In the genomic region with DNA sequence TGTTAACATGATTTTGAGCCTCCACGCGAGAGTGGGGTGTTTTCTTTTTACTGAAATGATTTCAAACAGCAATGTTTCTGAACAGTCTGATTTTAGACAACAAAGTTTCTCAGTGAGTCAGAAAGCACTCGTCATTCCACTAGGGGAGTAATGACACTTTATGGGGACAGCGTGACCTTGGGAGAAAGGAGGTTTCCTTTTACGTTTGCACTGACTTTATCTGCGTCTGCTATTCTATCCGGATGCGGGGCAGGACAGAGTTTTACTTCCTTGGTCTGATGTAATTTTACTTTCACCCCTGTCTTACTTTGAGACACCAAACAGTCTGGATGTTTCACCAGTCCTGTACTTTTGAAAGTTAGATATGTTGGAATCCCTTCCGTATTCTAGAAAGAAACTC, we compare ENCODE assay signal across 22 cellular contexts. TPM values are rescaled to one million over a fixed set of nuclear protein-coding genes. Genes with fewer than 3 reads are reported as not detected.
DNase-seq lines count a peak whose midpoint lies in the region; ATAC-seq, FAIRE-seq and TF ChIP-seq lines count a peak whose summit lies in the region.
"Had no signal": no experiment of that assay in that cellular context is flagged by ENCODE, and none has a peak within 500 bp of the region (broad histone marks: within the 10 kb centered on the region; RNA-seq: fewer than 3 reads in every experiment).

No MANE protein-coding gene starts in this region.

- H3K79me2 ChIP-seq in K562 (ENCODE audit: control insufficient read depth, insufficient read depth, low read length): no peaks in the 10 kb centered on the region

- no peak overlapping the region for H3K9ac ChIP-seq in K562 (ENCODE audit: insufficient read depth in 1 of 2, low read depth in 2 of 2, low read length in 2 of 2)

- intact Hi-C loops in K562 (cut with micrococcal nuclease) (no loop called here), heart left ventricle (cut with DNase I) (no loop called here), lower lobe of right lung (cut with DNase I) (no loop called here), Calu3 (cut with micrococcal nuclease; ENCODE audit: unreplicated experiment) (no loop called here), sciatic nerve (cut with DNase I) (no loop called here)

- no peak overlapping the region for H2AFZ ChIP-seq in K562 (ENCODE audit: low read depth, low read length)
- H2AFZ ChIP-seq: GM23338 had no signal

- POLR2A ChIA-PET in K562 (lab: Yijun Ruan, JAX): interaction anchor here (0.6 kb wide), 1 partner anchor 265 kb away, joined by 3 read pairs; no protein-coding TSS in a partner anchor

- WGBS in K562 (ENCODE audit: insufficient coverage, low coverage, missing lambda C conversion rate): 2% methylated on average over 9 of the region's 9 CpGs
- WGBS in heart left ventricle, 4 donors: 33 to 44% (median 40%) methylated on average over 9 of the region's 9 CpGs

- H3K27me3 ChIP-seq in K562 (ENCODE audit: control insufficient read depth in 2 of 2, insufficient read depth in 2 of 2, low read length in 2 of 2) (peaks cover 0 to 32% of the 10 kb centered on the region in 2 experiments; a peak in 3 of 5 replicates), heart left ventricle (no peaks in the 10 kb centered on the region), lower lobe of right lung (ENCODE audit: low read depth) (no peaks in the 10 kb centered on the region)
- H3K27me3 ChIP-seq: foreskin keratinocyte, transverse colon had no signal

- no peaks in the 10 kb centered on the region for H3K9me1 ChIP-seq in K562 (ENCODE audit: control insufficient read depth, insufficient read depth, low read length)

- H3K4me1 Mint-ChIP-seq in type B pancreatic cell (ENCODE audit: unreplicated experiment) (peaks cover 12% of the 10 kb centered on the region), Calu3 (ENCODE audit: low read depth, unreplicated experiment) (no peaks in the 10 kb centered on the region)
- H3K4me1 Mint-ChIP-seq in activated T-cell treated with anti-CD3 and anti-CD28 coated beads, Interleukin-2, amount 50 U/mL, for 4 hours (ENCODE audit: low read depth): no peaks in the 10 kb centered on the region
- H3K4me1 Mint-ChIP-seq: GM23338; stimulated activated naive B cell treated with anti-CD40 and anti-IgM and Interleukin-4, amounts not matched to agents 10 μg/mL and 1 μg/mL and 100 μg/mL, for 72 hours had no signal

- H3K27ac Mint-ChIP-seq in type B pancreatic cell (peak overlapping the region; percentile 59), Calu3 (ENCODE audit: unreplicated experiment) (no peak overlapping the region)
- H3K27ac Mint-ChIP-seq: GM23338; stimulated activated naive B cell treated with anti-CD40 and anti-IgM and Interleukin-4, amounts not matched to agents 10 μg/mL and 1 μg/mL and 100 μg/mL, for 72 hours had no signal

- no peak overlapping the region for H3K4me2 ChIP-seq in K562 (ENCODE audit: insufficient read depth, low read length)
- H3K4me2 ChIP-seq: GM23338 had no signal

- H3K4me3 Mint-ChIP-seq in type B pancreatic cell (no peak overlapping the region), Calu3 (ENCODE audit: low read depth, unreplicated experiment) (no peak overlapping the region)
- no peak overlapping the region for H3K4me3 Mint-ChIP-seq in activated T-cell treated with anti-CD3 and anti-CD28 coated beads, Interleukin-2, amount 50 U/mL, for 4 hours
- H3K4me3 Mint-ChIP-seq: GM23338; stimulated activated naive B cell treated with anti-CD40 and anti-IgM and Interleukin-4, amounts not matched to agents 10 μg/mL and 1 μg/mL and 100 μg/mL, for 72 hours had no signal

- H3K27me3 Mint-ChIP-seq in type B pancreatic cell: peaks cover 3% of the 10 kb centered on the region
- peaks cover 43% of the 10 kb centered on the region for H3K27me3 Mint-ChIP-seq in Calu3 (ENCODE audit: unreplicated experiment)
- peaks cover 9% of the 10 kb centered on the region for H3K27me3 Mint-ChIP-seq in activated T-cell treated with anti-CD3 and anti-CD28 coated beads, Interleukin-2, amount 50 U/mL, for 4 hours (ENCODE audit: low read depth)

- TF ChIP-seq CTCF in K562 (IDR thresholded peaks at IDR 0.05 in 2 of 3, conservative IDR thresholded peaks at IDR 0.05 in 1 of 3; ENCODE audit: insufficient read depth in 2 of 3, low read depth in 1 of 3, low read length in 3 of 3) (no peak), heart left ventricle (IDR thresholded peaks at IDR 0.05) (no peak), lower lobe of right lung (IDR thresholded peaks at IDR 0.05) (no peak), type B pancreatic cell (conservative IDR thresholded peaks at IDR 0.05) (no peak), Calu3 (IDR thresholded peaks at IDR 0.05; ENCODE audit: unreplicated experiment) (no peak)

- no TSS peak for BruUV-seq in K562 (replicated peaks; lab: Mats Ljungman, UMichigan)
- BruUV-seq in Calu3 (replicated peaks; lab: Mats Ljungman, UMichigan): no TSS peak

- FAIRE-seq in K562 (lab: Jason Lieb, UNC): no peak
- FAIRE-seq: GM18507 had no signal

- no peak for TF ChIP-seq EP300 in K562 (IDR thresholded peaks at IDR 0.05; ENCODE audit: low read length)

- H3K36me3 ChIP-seq in K562 (ENCODE audit: control insufficient read depth, insufficient read depth, low read length) (no peaks in the 10 kb centered on the region), heart left ventricle (no peaks in the 10 kb centered on the region), lower lobe of right lung (no peaks in the 10 kb centered on the region)
- H3K36me3 ChIP-seq: transverse colon had no signal

- CTCF ChIA-PET in K562 (lab: Yijun Ruan, JAX; ENCODE audit: low intra/inter-chr PET ratio): no interaction called here
- CTCF ChIA-PET in Calu3 (lab: Charles Lee): no interaction called here

- no peak for TF ChIP-seq RAD21 in K562 (CRISPR knock-in tag; conservative IDR thresholded peaks at IDR 0.05 in 1 of 2, IDR thresholded peaks at IDR 0.05 in 1 of 2)

- H3K36me3 Mint-ChIP-seq in type B pancreatic cell (no peaks in the 10 kb centered on the region), Calu3 (ENCODE audit: insufficient read depth, unreplicated experiment) (no peaks in the 10 kb centered on the region)
- peaks cover 1% of the 10 kb centered on the region for H3K36me3 Mint-ChIP-seq in activated T-cell treated with anti-CD3 and anti-CD28 coated beads, Interleukin-2, amount 50 U/mL, for 4 hours (ENCODE audit: insufficient read depth)
- H3K36me3 Mint-ChIP-seq: stimulated activated naive B cell treated with anti-CD40 and anti-IgM and Interleukin-4, amounts not matched to agents 10 μg/mL and 1 μg/mL and 100 μg/mL, for 72 hours had no signal

- in situ Hi-C loops in K562 (cut with MboI): no loop called here

- no peaks in the 10 kb centered on the region for H3K9me3 ChIP-seq in K562 (replicated peaks; ENCODE audit: control insufficient read depth, insufficient read depth, low read depth, low read length)
- H3K9me3 ChIP-seq in heart left ventricle: peaks cover 0 to 10% (median 0%) of the 10 kb centered on the region in 12 donors
- peaks cover 4% of the 10 kb centered on the region for H3K9me3 ChIP-seq in lower lobe of right lung

- H3K9me3 Mint-ChIP-seq in type B pancreatic cell: no peaks in the 10 kb centered on the region
- H3K9me3 Mint-ChIP-seq in Calu3 (ENCODE audit: low read depth, unreplicated experiment): peaks cover 3% of the 10 kb centered on the region
- H3K9me3 Mint-ChIP-seq in activated T-cell treated with anti-CD3 and anti-CD28 coated beads, Interleukin-2, amount 50 U/mL, for 4 hours: peaks cover 5% of the 10 kb centered on the region

- no peak overlapping the region for H3K27ac ChIP-seq in K562 (ENCODE audit: extremely low read depth, low read depth, low read length)
- peak overlapping the region in 4 of 12 donors; percentile 33 to 59 (median 42) for H3K27ac ChIP-seq in heart left ventricle
- H3K27ac ChIP-seq in lower lobe of right lung: no peak overlapping the region
- H3K27ac ChIP-seq: foreskin keratinocyte, transverse colon had no signal

- H3K4me3 ChIP-seq in K562 (no peak overlapping the region), heart left ventricle (no peak overlapping the region), lower lobe of right lung (no peak overlapping the region)
- H3K4me3 ChIP-seq: GM23338, transverse colon had no signal

- ATAC-seq in K562 (no peak), heart left ventricle (peak in 3 of 4 donors; percentile 62 to 75 (median 72)), lower lobe of right lung (peak; percentile 57 to 67), sciatic nerve (no peak), HG02852 (IDR thresholded peaks at IDR 0.05; ENCODE audit: unreplicated experiment) (no peak)
- ATAC-seq in activated T-cell treated with anti-CD3 and anti-CD28 coated beads, Interleukin-2, amount 50 U/mL, for 4 hours: no peak
- ATAC-seq: foreskin keratinocyte; GM23338; stimulated activated naive B cell treated with anti-CD40 and anti-IgM and Interleukin-4, amounts not matched to agents 10 μg/mL and 1 μg/mL and 100 μg/mL, for 72 hours had no signal

- H4K20me1 ChIP-seq in K562 (replicated peaks; ENCODE audit: control insufficient read depth, insufficient read depth, low read length): no peaks in the 10 kb centered on the region

- DNase-seq in K562 (ENCODE audit: extremely low read depth in 1 of 4, low spot score in 3 of 4): no peak
- no peak for DNase-seq in heart left ventricle
- DNase-seq in lower lobe of right lung: no peak
- DNase-seq in type B pancreatic cell (ENCODE audit: extremely low spot score, unreplicated experiment): no peak
- no peak for DNase-seq in Calu3
- no peak for DNase-seq in sciatic nerve (ENCODE audit: low spot score)
- no peak for DNase-seq in activated T-cell treated with anti-CD3 and anti-CD28 coated beads, Interleukin-2, amount 50 U/mL, for 4 hours
- DNase-seq: activated CD8-positive, alpha-beta memory T cell treated with anti-CD3 and anti-CD28 coated beads, Interleukin-2, amount 50 U/mL, for 48 hours; activated gamma-delta T cell treated with Interleukin-2 at 50 U/mL for 16 hours; anterior cingulate cortex; COR-L47; foreskin keratinocyte; NCI-H1436 treated with DMSO at 0.1 percent for 48 hours; NCI-H2171; NCI-H526 treated with DMSO at 0.1 percent for 48 hours; SHP77; stimulated activated naive B cell treated with anti-CD40 and anti-IgM and Interleukin-4, amounts not matched to agents 10 μg/mL and 1 μg/mL and 100 μg/mL, for 72 hours; transverse colon had no signal

- H3K4me1 ChIP-seq in K562 (replicated peaks in 1 of 2; ENCODE audit: control insufficient read depth in 2 of 2, insufficient read depth in 2 of 2, low read length in 2 of 2) (no peaks in the 10 kb centered on the region), heart left ventricle (peaks cover 0 to 10% (median 0%) of the 10 kb centered on the region in 12 donors), lower lobe of right lung (no peaks in the 10 kb centered on the region)
- H3K4me1 ChIP-seq: foreskin keratinocyte had no signal

- TF ChIP-seq POLR2A in K562 (conservative IDR thresholded peaks at IDR 0.05) (no peak), heart left ventricle (IDR thresholded peaks at IDR 0.05) (no peak)

RNA-seq across cellular contexts. Expression of gene SLC47A1, which starts 20.7 kb away (rescaled TPM):
- not detected in 2 replicates for total RNA-seq in K562 (2011; cell fraction: chromatin; rRNA removed; ENCODE audit: low replicate concordance)
- total RNA-seq in K562 (2011; cell fraction: nucleolus; rRNA removed): not detected in 2 replicates
- not detected in 2 replicates for total RNA-seq in K562 (2011; cell fraction: nucleoplasm; rRNA removed)
- not detected in 2 replicates for total RNA-seq in K562 (2014; rRNA removed)
- total RNA-seq in K562 (2014; rRNA removed; fragmentation: Illumina TruSeq; extraction: Trizol): not detected in 2 replicates
- not detected in 2 replicates for total RNA-seq in K562 (2015; rRNA removed; fragmentation: Illumina TruSeq; extraction: Trizol)
- total RNA-seq in K562 (2021): 0.42 TPM in 1 of 2 replicates, not detected in the other
- polyA plus RNA-seq in K562 (2011; rRNA removed): not detected in 2 replicates
- not detected in 2 replicates for polyA plus RNA-seq in K562 (2011; cell fraction: cytosol; rRNA removed)
- polyA plus RNA-seq in K562 (2011; cell fraction: nucleus; rRNA removed): not detected in 2 replicates
- not detected in 2 replicates for polyA plus RNA-seq in K562 (2012)
- not detected in 2 replicates for polyA plus RNA-seq in K562 (2014; fragmentation: Illumina TruSeq; extraction: Trizol)
- polyA plus RNA-seq in K562 (2014; fragmentation: Nextera tagmentation; extraction: Ambion mirVana): not detected
- polyA plus RNA-seq in K562 (2014; rRNA removed): not detected in 2 replicates
- polyA minus RNA-seq in K562 (2011; rRNA and poly(A)+ RNA removed): not detected in 2 replicates
- not detected in 2 replicates for polyA minus RNA-seq in K562 (2011; cell fraction: cytosol; rRNA and poly(A)+ RNA removed)
- not detected in 2 replicates for polyA minus RNA-seq in K562 (2011; cell fraction: nucleus; rRNA and poly(A)+ RNA removed)
- 10 to 100 TPM in 7 of 9 donors, 1 to 10 TPM in 2; 5.8 to 25.5 (median 12.4) TPM for total RNA-seq in heart left ventricle
- 1 to 10 TPM; 1.8 to 9.1 TPM for polyA plus RNA-seq in heart left ventricle
- total RNA-seq in lower lobe of right lung: 18.6 TPM
- 1.2 and 5.9 TPM in 2 replicates for total RNA-seq in type B pancreatic cell (ENCODE audit: low replicate concordance)
- not detected in 2 replicates for total RNA-seq in Calu3 (2022)
- 8.0 TPM for total RNA-seq in sciatic nerve
- total RNA-seq in activated T-cell treated with anti-CD3 and anti-CD28 coated beads, Interleukin-2, amount 50 U/mL, for 4 hours: under 1 TPM; 0.28 to 0.58 (median 0.54) TPM
- total RNA-seq: Daoy had no signal

Comparison
In these comparisons a context has a peak if more than half of its experiments do, and no peak if none do; other contexts are left out.
1. ATAC-seq: peak in heart left ventricle (3 of 4) and lower lobe of right lung (2 of 2); none in K562 (single experiment), sciatic nerve (single experiment), activated T-cell treated with anti-CD3 and anti-CD28 coated beads, Interleukin-2, amount 50 U/mL, for 4 hours (0 of 2) and HG02852 (single experiment).